Comparison of ENCODE assay signal across 39 cellular contexts in the genomic region with DNA sequence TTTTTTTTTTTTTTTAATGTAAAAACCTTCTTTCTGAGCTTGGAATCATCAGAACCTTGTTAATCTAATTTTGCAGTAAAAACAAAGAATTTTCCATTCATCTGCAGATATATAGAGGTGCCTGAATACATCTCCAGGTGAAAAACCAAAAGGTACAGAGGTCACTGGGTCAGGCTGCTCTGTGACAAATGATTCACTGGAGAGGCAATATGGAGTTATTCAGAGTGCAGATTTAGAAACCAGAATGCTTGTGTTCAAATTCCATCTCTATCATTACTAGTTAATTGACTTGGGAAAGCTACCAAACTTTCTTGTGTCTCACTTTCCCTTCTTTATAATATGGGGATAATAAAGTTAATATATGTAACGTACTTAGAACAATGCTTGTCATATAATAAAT. TPM values are rescaled to one million over a fixed set of nuclear protein-coding genes. Genes with fewer than 3 reads are reported as not detected.
"Had no signal": no experiment of that assay in that cellular context is flagged by ENCODE, and none has a peak within 500 bp of the region (broad histone marks: within the 10 kb centered on the region; RNA-seq: fewer than 3 reads in every experiment).

No MANE protein-coding gene starts in this region.

- H3K9me3 ChIP-seq: ascending aorta had no signal

- H3K27ac Mint-ChIP-seq: activated CD4-positive, alpha-beta memory T cell treated with anti-CD3 and anti-CD28 coated beads, Interleukin-2, amount 10 ng/mL, durations not matched to agents 7 days and 5 days; activated CD4-positive, alpha-beta T cell treated with anti-CD3 and anti-CD28 coated beads for 36 hours; activated CD4-positive, alpha-beta T cell treated with anti-CD3 and anti-CD28 coated beads, Interleukin-2, amount 10 ng/mL, durations not matched to agents 7 days and 5 days; activated CD8-positive, alpha-beta memory T cell treated with anti-CD3 and anti-CD28 coated beads, Interleukin-2, amount 10 ng/mL, durations not matched to agents 7 days and 5 days; activated CD8-positive, alpha-beta T cell treated with anti-CD3 and anti-CD28 coated beads, Interleukin-2, amount 10 ng/mL, durations not matched to agents 7 days and 5 days; activated naive CD4-positive, alpha-beta T cell treated with anti-CD3 and anti-CD28 coated beads, Interleukin-2, amount 10 ng/mL, durations not matched to agents 7 days and 5 days; activated naive CD4-positive, alpha-beta T cell treated with anti-CD3 and anti-CD28 coated beads, Interleukin-2, amount 50 U/mL, for 24 hours; activated naive CD8-positive, alpha-beta T cell; activated naive CD8-positive, alpha-beta T cell treated with anti-CD3 and anti-CD28 coated beads, Interleukin-2, amount 10 ng/mL, durations not matched to agents 7 days and 5 days; activated naive CD8-positive, alpha-beta T cell treated with anti-CD3 and anti-CD28 coated beads, Interleukin-2, amount 50 U/mL, for 24 hours; activated T-cell treated with anti-CD3 and anti-CD28 coated beads, Interleukin-2, amount 50 U/mL, for 24 hours; activated T-helper 2 cell treated with anti-CD3 and anti-CD28 coated beads, Interferon-gamma antibody, Interleukin-2, Interleukin-4, amounts not matched to agents 10 μg/mL and 5 μg/mL and 100 μg/mL, durations not matched to agents 14 hours and 24 hours and 36 hours; brain; T-helper 1 cell treated with Interleukin-12 subunit alpha and Interleukin-12 subunit beta and Interleukin-4 antibody, amounts not matched to agents 30 μg/mL and 1 μg/mL, for 36 hours; T-helper 2 cell treated with Interferon-gamma antibody and Interleukin-4, amounts not matched to agents 5 μg/mL and 100 μg/mL, for 36 hours had no signal

- H3K27me3 ChIP-seq: ascending aorta, cardiac muscle cell had no signal

- ATAC-seq: activated CD4-positive, alpha-beta T cell treated with anti-CD3 and anti-CD28 coated beads for 36 hours; activated CD4-positive, CD25-positive, alpha-beta regulatory T cell treated with anti-CD3 and anti-CD28 coated beads, Interleukin-2, amount 50 U/mL, for 24 hours; activated CD8-positive, alpha-beta memory T cell treated with anti-CD3 and anti-CD28 coated beads, Interleukin-2, amount 10 ng/mL, durations not matched to agents 7 days and 5 days; activated CD8-positive, alpha-beta T cell treated with anti-CD3 and anti-CD28 coated beads, Interleukin-2, amount 10 ng/mL, durations not matched to agents 7 days and 5 days; activated naive CD8-positive, alpha-beta T cell treated with anti-CD3 and anti-CD28 coated beads, Interleukin-2, amount 50 U/mL, for 24 hours had no signal

- H3K4me1 ChIP-seq: ascending aorta had no signal

- H3K27me3 Mint-ChIP-seq: activated CD4-positive, alpha-beta T cell treated with anti-CD3 and anti-CD28 coated beads for 36 hours; activated naive CD8-positive, alpha-beta T cell; activated naive CD8-positive, alpha-beta T cell treated with anti-CD3 and anti-CD28 coated beads, Interleukin-2, amount 50 U/mL, for 24 hours had no signal

- H3K4me3 ChIP-seq: ascending aorta, cardiac muscle cell had no signal

- FAIRE-seq: bronchial epithelial cell, TTC549 had no signal

- H3K36me3 ChIP-seq: ascending aorta, cardiac muscle cell had no signal

- DNase-seq: activated CD4-positive, alpha-beta memory T cell treated with anti-CD3 and anti-CD28 coated beads, Interleukin-2, amount 10 ng/mL, durations not matched to agents 7 days and 5 days; activated CD4-positive, alpha-beta T cell treated with anti-CD3 and anti-CD28 coated beads for 1 hour; activated CD4-positive, alpha-beta T cell treated with anti-CD3 and anti-CD28 coated beads for 36 hours; activated CD4-positive, alpha-beta T cell treated with anti-CD3 and anti-CD28 coated beads for 48 hours; activated CD4-positive, alpha-beta T cell treated with anti-CD3 and anti-CD28 coated beads, Interleukin-2, amount 10 ng/mL, durations not matched to agents 7 days and 5 days; activated CD4-positive, alpha-beta T cell treated with anti-CD3 and anti-CD28 coated beads, Interleukin-2, amount 50 U/mL, for 48 hours; activated CD4-positive, CD25-positive, alpha-beta regulatory T cell; activated CD8-positive, alpha-beta memory T cell treated with anti-CD3 and anti-CD28 coated beads for 24 hours; activated CD8-positive, alpha-beta memory T cell treated with anti-CD3 and anti-CD28 coated beads, Interleukin-2, amount 10 ng/mL, durations not matched to agents 7 days and 5 days; activated CD8-positive, alpha-beta memory T cell treated with anti-CD3 and anti-CD28 coated beads, Interleukin-2, amount 50 U/mL, for 48 hours; activated CD8-positive, alpha-beta T cell treated with anti-CD3 and anti-CD28 coated beads, Interleukin-2, amount 10 ng/mL, durations not matched to agents 7 days and 5 days; activated effector memory CD4-positive, alpha-beta T cell treated with Interleukin-2 at 50 U/mL for 16 hours; activated gamma-delta T cell; activated naive CD4-positive, alpha-beta T cell treated with anti-CD3 and anti-CD28 coated beads, Interleukin-2, amount 10 ng/mL, durations not matched to agents 7 days and 5 days; activated naive CD4-positive, alpha-beta T cell treated with Interleukin-2 at 50 U/mL for 16 hours; activated naive CD8-positive, alpha-beta T cell treated with anti-CD3 and anti-CD28 coated beads, Interleukin-2, amount 10 ng/mL, durations not matched to agents 7 days and 5 days; activated naive CD8-positive, alpha-beta T cell treated with anti-CD3 and anti-CD28 coated beads, Interleukin-2, amount 50 U/mL, for 24 hours; activated T-cell treated with anti-CD3 and anti-CD28 coated beads, Interleukin-2, amount 50 U/mL, for 24 hours; activated T-cell treated with anti-CD3 and anti-CD28 coated beads, Interleukin-2, amount 50 U/mL, for 48 hours; amygdala; anterior cingulate cortex; caudate nucleus; cerebellar nuclear complex; T-helper 1 cell; T-helper 2 cell; T-helper 9 cell had no signal

- H3K4me3 Mint-ChIP-seq: activated CD4-positive, alpha-beta memory T cell treated with anti-CD3 and anti-CD28 coated beads, Interleukin-2, amount 10 ng/mL, durations not matched to agents 7 days and 5 days; activated CD4-positive, alpha-beta T cell treated with anti-CD3 and anti-CD28 coated beads for 36 hours; activated CD4-positive, alpha-beta T cell treated with anti-CD3 and anti-CD28 coated beads, Interleukin-2, amount 10 ng/mL, durations not matched to agents 7 days and 5 days; activated CD8-positive, alpha-beta memory T cell treated with anti-CD3 and anti-CD28 coated beads, Interleukin-2, amount 10 ng/mL, durations not matched to agents 7 days and 5 days; activated CD8-positive, alpha-beta T cell treated with anti-CD3 and anti-CD28 coated beads, Interleukin-2, amount 10 ng/mL, durations not matched to agents 7 days and 5 days; activated naive CD4-positive, alpha-beta T cell treated with anti-CD3 and anti-CD28 coated beads, Interleukin-2, amount 10 ng/mL, durations not matched to agents 7 days and 5 days; activated naive CD4-positive, alpha-beta T cell treated with anti-CD3 and anti-CD28 coated beads, Interleukin-2, amount 50 U/mL, for 24 hours; activated naive CD8-positive, alpha-beta T cell; activated naive CD8-positive, alpha-beta T cell treated with anti-CD3 and anti-CD28 coated beads, Interleukin-2, amount 10 ng/mL, durations not matched to agents 7 days and 5 days; activated naive CD8-positive, alpha-beta T cell treated with anti-CD3 and anti-CD28 coated beads, Interleukin-2, amount 50 U/mL, for 24 hours; activated T-cell treated with anti-CD3 and anti-CD28 coated beads, Interleukin-2, amount 50 U/mL, for 24 hours; brain; central memory CD8-positive, alpha-beta T cell; T-helper 1 cell treated with Interleukin-12 subunit alpha and Interleukin-12 subunit beta and Interleukin-4 antibody, amounts not matched to agents 30 μg/mL and 1 μg/mL, for 36 hours; T-helper 2 cell treated with Interferon-gamma antibody and Interleukin-4, amounts not matched to agents 5 μg/mL and 100 μg/mL, for 36 hours had no signal

- H3K27ac ChIP-seq: ascending aorta, VCaP had no signal

- H3K4me1 Mint-ChIP-seq: activated CD4-positive, alpha-beta memory T cell treated with anti-CD3 and anti-CD28 coated beads, Interleukin-2, amount 10 ng/mL, durations not matched to agents 7 days and 5 days; activated CD4-positive, alpha-beta T cell treated with anti-CD3 and anti-CD28 coated beads for 36 hours; activated CD4-positive, alpha-beta T cell treated with anti-CD3 and anti-CD28 coated beads, Interleukin-2, amount 10 ng/mL, durations not matched to agents 7 days and 5 days; activated CD8-positive, alpha-beta memory T cell treated with anti-CD3 and anti-CD28 coated beads, Interleukin-2, amount 10 ng/mL, durations not matched to agents 7 days and 5 days; activated naive CD4-positive, alpha-beta T cell treated with anti-CD3 and anti-CD28 coated beads, Interleukin-2, amount 10 ng/mL, durations not matched to agents 7 days and 5 days; activated naive CD4-positive, alpha-beta T cell treated with anti-CD3 and anti-CD28 coated beads, Interleukin-2, amount 50 U/mL, for 24 hours; activated naive CD8-positive, alpha-beta T cell treated with anti-CD3 and anti-CD28 coated beads, Interleukin-2, amount 10 ng/mL, durations not matched to agents 7 days and 5 days; activated naive CD8-positive, alpha-beta T cell treated with anti-CD3 and anti-CD28 coated beads, Interleukin-2, amount 50 U/mL, for 24 hours; brain; central memory CD8-positive, alpha-beta T cell had no signal

- H3K9me3 Mint-ChIP-seq: activated naive CD4-positive, alpha-beta T cell treated with anti-CD3 and anti-CD28 coated beads, Interleukin-2, amount 10 ng/mL, durations not matched to agents 7 days and 5 days; activated naive CD4-positive, alpha-beta T cell treated with anti-CD3 and anti-CD28 coated beads, Interleukin-2, amount 50 U/mL, for 24 hours; activated naive CD8-positive, alpha-beta T cell treated with anti-CD3 and anti-CD28 coated beads, Interleukin-2, amount 50 U/mL, for 24 hours; activated T-cell treated with anti-CD3 and anti-CD28 coated beads, Interleukin-2, amount 50 U/mL, for 24 hours; activated T-helper 2 cell treated with anti-CD3 and anti-CD28 coated beads, Interferon-gamma antibody, Interleukin-2, Interleukin-4, amounts not matched to agents 10 μg/mL and 5 μg/mL and 100 μg/mL, durations not matched to agents 14 hours and 24 hours and 36 hours; central memory CD8-positive, alpha-beta T cell; T-helper 1 cell treated with Interleukin-12 subunit alpha and Interleukin-12 subunit beta and Interleukin-4 antibody, amounts not matched to agents 30 μg/mL and 1 μg/mL, for 36 hours had no signal

- H3K36me3 Mint-ChIP-seq: activated naive CD4-positive, alpha-beta T cell treated with anti-CD3 and anti-CD28 coated beads, Interleukin-2, amount 10 ng/mL, durations not matched to agents 7 days and 5 days; activated naive CD4-positive, alpha-beta T cell treated with anti-CD3 and anti-CD28 coated beads, Interleukin-2, amount 50 U/mL, for 24 hours; activated naive CD8-positive, alpha-beta T cell; activated naive CD8-positive, alpha-beta T cell treated with anti-CD3 and anti-CD28 coated beads, Interleukin-2, amount 10 ng/mL, durations not matched to agents 7 days and 5 days; brain had no signal

RNA-seq across cellular contexts. Expression of a gene that starts 51.5 kb away (rescaled TPM):
- total RNA-seq: ascending aorta had no signal
